9 cellular contexts compared by ENCODE assay signal in genomic region chr4:17494258-17494657, GRCh38. TPM values are rescaled to one million over a fixed set of nuclear protein-coding genes. Genes with fewer than 3 reads are reported as not detected.
A peak's percentile ranks its signal among the peaks of the same experiment; 100 is the strongest.
DNase-seq lines count a peak whose midpoint lies in the region; ATAC-seq, FAIRE-seq and TF ChIP-seq lines count a peak whose summit lies in the region.
"Had no signal": no experiment of that assay in that cellular context is flagged by ENCODE, and none has a peak within 500 bp of the region (broad histone marks: within the 10 kb centered on the region; RNA-seq: fewer than 3 reads in every experiment).

No MANE protein-coding gene starts in this region.

- peak; percentile 70 for DNase-seq in HK-2 (ENCODE audit: unreplicated experiment)
- peak; percentile 74 for DNase-seq in astrocyte (ENCODE audit: low read depth)
- DNase-seq in kidney glomerular epithelial cell (lab: John Stamatoyannopoulos, UW) = peak; percentile 35
- no peak for DNase-seq in G401 (ENCODE audit: low spot score)

- peak overlapping the region; percentile 72 for H3K27ac ChIP-seq in ACC112 (ENCODE audit: low read depth, low read length)
- H3K27ac ChIP-seq in astrocyte (ENCODE audit: low read depth, low read length) = peak overlapping the region; percentile 54

- peak overlapping the region; percentile 30 for H3K4me2 ChIP-seq in astrocyte (ENCODE audit: low read length)

- no peak for TF ChIP-seq CTCF in astrocyte (IDR thresholded peaks at IDR 0.05; ENCODE audit: insufficient read depth, low read depth, low read length)

- H3K9me3 Mint-ChIP-seq in astrocyte (ENCODE audit: unreplicated experiment) = no peaks in the 10 kb centered on the region

- H3K4me3 ChIP-seq in ACC112 (ENCODE audit: low read depth, low read length) (peak overlapping the region; percentile 35; the same call in 1 of the 2 replicates), astrocyte (ENCODE audit: insufficient read depth, low read depth, low read length) (no peak overlapping the region)

- no peaks in the 10 kb centered on the region for H3K27me3 Mint-ChIP-seq in astrocyte (ENCODE audit: low read depth, unreplicated experiment)

- peaks cover 27% of the 10 kb centered on the region for H3K36me3 Mint-ChIP-seq in astrocyte (ENCODE audit: low read depth, unreplicated experiment)

- peaks cover 4% of the 10 kb centered on the region; the same call in 1 of the 2 replicates for H3K36me3 ChIP-seq in ACC112 (ENCODE audit: insufficient read depth, low read length)
- peaks cover 13% of the 10 kb centered on the region for H3K36me3 ChIP-seq in astrocyte (ENCODE audit: insufficient read depth, low read length)

- H4K20me1 ChIP-seq in astrocyte (ENCODE audit: insufficient read depth, low read length) = no peaks in the 10 kb centered on the region

- H3K4me1 ChIP-seq in ACC112 (ENCODE audit: control insufficient read depth, insufficient read depth, low read length, unreplicated experiment) (peaks cover 46% of the 10 kb centered on the region), astrocyte (ENCODE audit: insufficient read depth, low read length) (peaks cover 12% of the 10 kb centered on the region)

- peak; percentile 88 for FAIRE-seq in astrocyte (lab: Jason Lieb, UNC)

- H2AFZ ChIP-seq in ACC112 (ENCODE audit: low read length, unreplicated experiment) (no peak overlapping the region), astrocyte (ENCODE audit: low read depth, low read length) (no peak overlapping the region)

- in situ Hi-C loops in G401 (cut with HindIII; ENCODE audit: low sequenced_read_pairs) = no loop called here

- H3K4me3 Mint-ChIP-seq in astrocyte (ENCODE audit: unreplicated experiment) = no peak overlapping the region

- no peak for ATAC-seq in GM19023 (IDR thresholded peaks at IDR 0.05; ENCODE audit: unreplicated experiment)
- no peak for ATAC-seq in GM19463 (IDR thresholded peaks at IDR 0.05; ENCODE audit: unreplicated experiment)
- ATAC-seq in GM19324 (IDR thresholded peaks at IDR 0.05; ENCODE audit: low FRiP score, unreplicated experiment) = no peak

- no peaks in the 10 kb centered on the region for H3K27me3 ChIP-seq in ACC112 (ENCODE audit: insufficient read depth, low read length)
- no peaks in the 10 kb centered on the region for H3K27me3 ChIP-seq in astrocyte (ENCODE audit: insufficient read depth, low read length)

- peaks cover 12% of the 10 kb centered on the region for H3K79me2 ChIP-seq in ACC112 (ENCODE audit: control insufficient read depth, insufficient read depth, low read length, unreplicated experiment)
- peaks cover 4% of the 10 kb centered on the region for H3K79me2 ChIP-seq in astrocyte (ENCODE audit: insufficient read depth, low read length)

- H3K4me1 Mint-ChIP-seq in astrocyte (ENCODE audit: low read depth, unreplicated experiment) = peaks cover 16% of the 10 kb centered on the region

- H3K9me3 ChIP-seq in astrocyte (ENCODE audit: insufficient read depth, low read depth, low read length) = no peaks in the 10 kb centered on the region

- H3K27ac Mint-ChIP-seq in astrocyte (ENCODE audit: unreplicated experiment) = peak overlapping the region; percentile 20

- no peak overlapping the region for H3K9ac ChIP-seq in astrocyte (ENCODE audit: low read length)

RNA-seq across cellular contexts. Expression of gene QDPR, which starts 17.6 kb away (rescaled TPM):
- 49.8 and 53.6 TPM in 2 replicates for total RNA-seq in astrocyte
- total RNA-seq in G401 (2014; rRNA removed; shearing (Covaris generic)) = 70.7 and 75.4 TPM in 2 replicates

RNA-seq across cellular contexts. Expression of gene CLRN2, which starts 20.7 kb away (rescaled TPM):
- not detected in 2 replicates for total RNA-seq in astrocyte
- total RNA-seq in G401 (2014; rRNA removed; shearing (Covaris generic)) = not detected in 2 replicates
- total RNA-seq: activated CD8-positive, alpha-beta memory T cell treated with anti-CD3 and anti-CD28 coated beads for 36 hours had no signal
